8 cellular contexts compared by ENCODE assay signal in the genomic region with DNA sequence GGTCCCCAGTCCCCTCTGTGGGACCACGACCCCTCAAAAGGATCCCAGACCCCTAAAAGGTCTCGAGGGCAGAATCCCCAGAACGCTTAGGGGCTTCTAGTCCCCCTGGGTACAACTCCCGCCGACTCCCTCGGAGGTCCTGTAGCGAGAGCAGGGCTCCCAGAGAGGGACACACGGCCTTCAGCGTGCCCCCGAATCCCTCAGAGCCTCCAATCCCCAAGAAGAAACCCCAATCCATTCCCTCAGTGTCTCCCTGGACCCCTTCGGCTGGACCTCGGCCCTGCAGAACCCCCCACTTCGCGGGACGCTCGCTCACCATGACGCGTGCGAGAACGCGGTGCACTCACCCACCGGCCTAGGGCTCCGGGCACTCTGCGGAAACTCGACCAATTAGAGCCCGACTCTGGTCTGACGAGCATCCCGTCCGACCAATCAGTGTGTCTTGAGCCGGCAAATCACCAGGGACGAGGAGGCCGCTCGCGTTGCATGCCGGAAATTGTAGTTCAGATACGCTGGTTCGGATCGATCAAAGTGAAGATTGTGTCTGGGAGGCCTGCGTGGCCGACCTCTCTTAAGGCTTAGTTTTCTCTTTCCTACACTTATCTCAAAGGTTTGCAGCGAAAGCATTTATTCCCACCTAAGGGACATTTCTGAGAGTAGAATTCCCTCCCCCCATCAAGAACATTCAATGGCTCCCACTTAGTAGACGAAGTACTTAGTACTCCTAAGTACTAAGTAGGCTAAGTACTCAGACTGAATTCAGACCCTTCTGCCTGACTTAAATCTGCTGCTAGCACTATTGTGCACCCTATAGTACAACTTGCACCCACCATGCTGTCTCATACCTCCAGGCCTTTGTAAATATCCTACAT. TPM values are rescaled to one million over a fixed set of nuclear protein-coding genes. Genes with fewer than 3 reads are reported as not detected.
DNase-seq lines count a peak whose midpoint lies in the region; ATAC-seq and TF ChIP-seq lines count a peak whose summit lies in the region.

A gene (minus strand): TSS at position 369 of the 872 bp plus-strand sequence. CDS start 50 bp downstream, at position 319.

- DNase-seq in GM10266 (ENCODE audit: extremely low spot score) (peak; percentile 100), NCI-H1105 (lab: John Stamatoyannopoulos, UW) (peak; percentile 92), SKM-1 (lab: John Stamatoyannopoulos, UW; ENCODE audit: unreplicated experiment) (peak; percentile 87), glomerular visceral epithelial cell (ENCODE audit: extremely low spot score) (peak; percentile 98), omental fat pad (ENCODE audit: low spot score) (peak; percentile 92), testis (peak; percentile 99)

- peaks cover 32% of the 10 kb centered on the region for H3K4me1 Mint-ChIP-seq in activated naive CD4-positive, alpha-beta T cell treated with anti-CD3 and anti-CD28 coated beads, Interleukin-2, amount 50 U/mL, for 24 hours

- no peaks in the 10 kb centered on the region for H3K27me3 ChIP-seq in testis

- WGBS in testis, 2 donors = 1 to 12% methylated on average over 7 to 42 of the region's 42 CpGs

- peaks cover 8% of the 10 kb centered on the region for H3K4me1 ChIP-seq in testis

- H3K9me3 Mint-ChIP-seq in activated naive CD4-positive, alpha-beta T cell treated with anti-CD3 and anti-CD28 coated beads, Interleukin-2, amount 50 U/mL, for 24 hours = no peaks in the 10 kb centered on the region

- H3K27ac Mint-ChIP-seq in activated naive CD4-positive, alpha-beta T cell treated with anti-CD3 and anti-CD28 coated beads, Interleukin-2, amount 50 U/mL, for 24 hours = peak within 1 kb of the TSS; percentile 98

- intact Hi-C loops in testis (cut with DNase I; ENCODE audit: low total_unique reads) = no loop called here

- no peaks in the 10 kb centered on the region for H3K27me3 Mint-ChIP-seq in activated naive CD4-positive, alpha-beta T cell treated with anti-CD3 and anti-CD28 coated beads, Interleukin-2, amount 50 U/mL, for 24 hours

- peak within 1 kb of the TSS; percentile 70 to 74 for H3K4me3 ChIP-seq in testis

- no peaks in the 10 kb centered on the region for H3K36me3 ChIP-seq in testis (ENCODE audit: low read depth, missing control alignments)

- no peak for TF ChIP-seq POLR2A in testis (IDR thresholded peaks at IDR 0.05)

- TF ChIP-seq CTCF in GM10266 (IDR thresholded peaks at IDR 0.05; ENCODE audit: control insufficient read depth, insufficient read depth, low read depth, missing control alignments) (no peak), omental fat pad (IDR thresholded peaks at IDR 0.05) (no peak), testis (IDR thresholded peaks at IDR 0.05) (no peak)

- H3K9me3 ChIP-seq in testis = no peaks in the 10 kb centered on the region

- H3K4me3 Mint-ChIP-seq in activated naive CD4-positive, alpha-beta T cell treated with anti-CD3 and anti-CD28 coated beads, Interleukin-2, amount 50 U/mL, for 24 hours = peak within 1 kb of the TSS; percentile 100

- H3K27ac ChIP-seq in testis = peak within 1 kb of the TSS; percentile 12 to 52

- ATAC-seq in HG02623 (IDR thresholded peaks at IDR 0.05; ENCODE audit: unreplicated experiment) = peak; percentile 98
- ATAC-seq in omental fat pad (ENCODE audit: low FRiP score) = peak; percentile 98

- peaks cover 2% of the 10 kb centered on the region for H3K36me3 Mint-ChIP-seq in activated naive CD4-positive, alpha-beta T cell treated with anti-CD3 and anti-CD28 coated beads, Interleukin-2, amount 50 U/mL, for 24 hours

RNA-seq across cellular contexts. Expression of the gene that starts here (rescaled TPM):
- total RNA-seq in omental fat pad (10 to 100 TPM; 12.0 to 16.8 (median 15.8) TPM), testis (10 to 100 TPM; 17.4 to 18.7 TPM)
- polyA plus RNA-seq in testis (ENCODE audit: insufficient read depth, low read depth, low replicate concordance) = 13.2 TPM

Comparison
In these comparisons a context has a peak if more than half of its experiments do, and no peak if none do; other contexts are left out.
1. Peak in every context shown above with its lines: DNase-seq, ATAC-seq, H3K4me3 ChIP-seq and H3K27ac ChIP-seq.